In genomic region chr22:50399751-50400331, GRCh38 we compare ENCODE assay signal across 8 cellular contexts. TPM values are rescaled to one million over a fixed set of nuclear protein-coding genes. Genes with fewer than 3 reads are reported as not detected.
A peak's percentile ranks its signal among the peaks of the same experiment; 100 is the strongest.
DNase-seq lines count a peak whose midpoint lies in the region; ATAC-seq and TF ChIP-seq lines count a peak whose summit lies in the region.

No MANE protein-coding gene starts in this region.

- ATAC-seq in WTC11 (peak; percentile 97), natural killer cell (peak; percentile 56 to 82 (median 76))

- DNase-seq in Caco-2 (peak; percentile 53 to 62), HuH-7 (ENCODE audit: low spot score) (peak; percentile 81), WTC11 (ENCODE audit: low spot score) (peak; percentile 74), natural killer cell (peak; percentile 33), NCI-H1930 (lab: John Stamatoyannopoulos, UW) (no peak), 8988T (no peak), GM19240 (ENCODE audit: insufficient read length, low spot score) (no peak)

- no peaks in the 10 kb centered on the region for H3K27me3 Mint-ChIP-seq in Caco-2 (ENCODE audit: insufficient read depth, unreplicated experiment)
- no peaks in the 10 kb centered on the region for H3K27me3 Mint-ChIP-seq in WTC11 (ENCODE audit: low read depth)
- H3K27me3 Mint-ChIP-seq in natural killer cell (ENCODE audit: low read depth in 2 of 2), result no peaks in the 10 kb centered on the region

- H3K27me3 ChIP-seq in Caco-2 (replicated peaks; ENCODE audit: control insufficient read depth, insufficient read depth, low read length) (no peaks in the 10 kb centered on the region), esophagus (ENCODE audit: control insufficient read depth in 1 of 2, insufficient read depth in 2 of 2, low read length in 2 of 2) (no peaks in the 10 kb centered on the region)

- H3K27ac Mint-ChIP-seq in Caco-2 (ENCODE audit: unreplicated experiment), result no peak overlapping the region
- peak overlapping the region; percentile 82 for H3K27ac Mint-ChIP-seq in WTC11
- H3K27ac Mint-ChIP-seq in natural killer cell, result peak overlapping the region; percentile 89 to 93

- CTCF ChIA-PET in Caco-2 (lab: Charles Lee) (interaction anchor here (0.6 to 1.9 kb wide), 5 partner anchors 12 to 108 kb away, joined by 3 to 8 read pairs (median 4); partner anchors contain the start of gene NCAPH2), WTC11 (lab: Charles Lee) (interaction anchor here (0.5 to 1.6 kb wide), 35 partner anchors 8 to 416 kb away, joined by 3 to 14 read pairs (median 4); partner anchors contain the start of genes CHKB, HDAC10, LMF2 and NCAPH2)

- intact Hi-C loops in Caco-2 (cut with micrococcal nuclease; ENCODE audit: unreplicated experiment) (loop anchor here (10.0 kb wide), 1 partner anchor 105 kb away; the partner anchor contains the start of genes LMF2 and NCAPH2), natural killer cell (cut with micrococcal nuclease) (no loop called here)

- TF ChIP-seq CTCF in Caco-2 (IDR thresholded peaks at IDR 0.05; ENCODE audit: insufficient read depth in 1 of 2, low read depth in 1 of 2, low read length in 1 of 2, severe bottlenecking in 1 of 2, unreplicated experiment in 1 of 2) (peak; percentile 26 to 62), WTC11 (IDR thresholded peaks at IDR 0.05) (no peak), natural killer cell (IDR thresholded peaks at IDR 0.05) (peak; percentile 24)

- H3K4me1 ChIP-seq in Caco-2, result peaks cover 24% of the 10 kb centered on the region
- H3K4me1 ChIP-seq in esophagus (ENCODE audit: control insufficient read depth in 2 of 2, insufficient read depth in 2 of 2, low read length in 1 of 2), result no peaks in the 10 kb centered on the region

- peak overlapping the region; percentile 17 to 33 for H3K27ac ChIP-seq in esophagus (ENCODE audit: low read depth in 2 of 2, low read length in 1 of 2)

- WGBS in esophagus, 2 donors, result 70 to 73% methylated on average over 8 of the region's 8 CpGs

- H3K36me3 Mint-ChIP-seq in Caco-2 (ENCODE audit: insufficient read depth, unreplicated experiment) (peaks cover 64% of the 10 kb centered on the region), WTC11 (peaks cover 12% of the 10 kb centered on the region), natural killer cell (no peaks in the 10 kb centered on the region)

- H3K36me3 ChIP-seq in Caco-2 (ENCODE audit: control insufficient read depth, insufficient read depth, low read length), result peaks cover 7% of the 10 kb centered on the region
- H3K36me3 ChIP-seq in esophagus (ENCODE audit: control insufficient read depth in 2 of 2, insufficient read depth in 2 of 2, low read length in 1 of 2), result peaks cover 4 to 14% of the 10 kb centered on the region in 2 donors

- H3K4me1 Mint-ChIP-seq in Caco-2 (ENCODE audit: low read depth, unreplicated experiment) (peaks cover 18% of the 10 kb centered on the region), WTC11 (peaks cover 15% of the 10 kb centered on the region), natural killer cell (peaks cover 56 to 58% of the 10 kb centered on the region in 2 donors)

- H3K9me3 ChIP-seq in Caco-2, result no peaks in the 10 kb centered on the region
- no peaks in the 10 kb centered on the region for H3K9me3 ChIP-seq in esophagus (ENCODE audit: control insufficient read depth in 2 of 2, insufficient read depth in 1 of 2, low read depth in 1 of 2, low read length in 1 of 2)

- no peaks in the 10 kb centered on the region for H3K9me3 Mint-ChIP-seq in Caco-2 (ENCODE audit: unreplicated experiment)
- no peaks in the 10 kb centered on the region for H3K9me3 Mint-ChIP-seq in WTC11
- no peaks in the 10 kb centered on the region for H3K9me3 Mint-ChIP-seq in natural killer cell

- POLR2A ChIA-PET in Caco-2 (lab: Charles Lee) (interaction anchor here (0.6 kb wide), 1 partner anchor 31 kb away, joined by 3 read pairs; no protein-coding TSS in a partner anchor), WTC11 (lab: Charles Lee) (no interaction called here)

- BruUV-seq in Caco-2 (replicated peaks; lab: Mats Ljungman, UMichigan), result no TSS peak

- no peak overlapping the region for H3K4me3 ChIP-seq in Caco-2 (ENCODE audit: low read depth, low read length)
- no peak overlapping the region for H3K4me3 ChIP-seq in esophagus (ENCODE audit: low read depth in 1 of 2, low read length in 2 of 2)

- H3K4me3 Mint-ChIP-seq in Caco-2 (ENCODE audit: unreplicated experiment), result no peak overlapping the region
- H3K4me3 Mint-ChIP-seq in WTC11, result no peak overlapping the region
- H3K4me3 Mint-ChIP-seq in natural killer cell, result peak overlapping the region; percentile 68

TF ChIP-seq in WTC11, 78 proteins besides CTCF, POLR2A, EP300 and RAD21:
- TF ChIP-seq GTF2I (CRISPR knock-in tag; conservative IDR thresholded peaks at IDR 0.05) (no peak), FOXP1 (CRISPR knock-in tag; IDR thresholded peaks at IDR 0.05; ENCODE audit: borderline replicate concordance) (no peak), ZNF121 (CRISPR knock-in tag; IDR thresholded peaks at IDR 0.05) (0 out of 2 replicates have a peak, but pooled peaks have one; percentile 20), USF2 (CRISPR knock-in tag; IDR thresholded peaks at IDR 0.05) (peak; percentile 89), MAX (CRISPR knock-in tag; IDR thresholded peaks at IDR 0.05) (peak; percentile 50; the same call in 1 of the 2 replicates), USF1 (CRISPR knock-in tag; IDR thresholded peaks at IDR 0.05) (peak; percentile 87)

RNA-seq across cellular contexts. Expression of gene PPP6R2, which starts 56.7 kb away (rescaled TPM):
- total RNA-seq in Caco-2 (2022) (55.5 and 60.7 TPM in 2 replicates), WTC11 (2021) (41.5 to 47.8 TPM (median 46.7 TPM) in 3 replicates), natural killer cell (100 to 1,000 TPM in 1 of 3 donors, 10 to 100 TPM in 2; 76.0 to 103 (median 78.1) TPM)
- polyA plus RNA-seq in esophagus, result 10 to 100 TPM; 30.2 to 38.2 TPM

Comparison
In these comparisons a context has a peak if more than half of its experiments do, and no peak if none do; other contexts are left out.
1. DNase-seq: peak in Caco-2 (2 of 2), HuH-7 (single experiment), WTC11 (single experiment) and natural killer cell (single experiment); none in NCI-H1930 (0 of 2), 8988T (single experiment) and GM19240 (single experiment).